ENCODE assay signal across 23 cellular contexts in the genomic region with DNA sequence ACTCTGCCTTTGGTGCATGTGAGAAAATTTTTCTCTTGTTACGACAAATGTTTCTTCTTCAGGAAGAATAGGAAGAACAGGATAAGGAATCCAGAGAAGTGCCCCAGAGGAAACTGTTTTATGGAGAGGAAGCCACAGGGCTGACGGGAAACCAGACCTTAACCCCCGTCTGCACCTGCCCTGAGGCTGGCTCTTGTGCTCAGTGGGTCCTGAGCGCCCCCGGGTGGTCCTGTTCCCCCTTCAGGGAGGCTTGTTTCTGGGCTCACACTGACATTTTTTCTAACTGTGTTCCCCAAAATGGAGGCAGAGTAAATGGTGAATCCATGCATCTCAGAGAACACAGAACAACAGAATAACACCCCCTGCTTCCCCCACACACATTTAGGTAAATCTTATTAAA.
"Had no signal": no experiment of that assay in that cellular context is flagged by ENCODE, and none has a peak within 500 bp of the region (broad histone marks: within the 10 kb centered on the region; RNA-seq: fewer than 3 reads in every experiment).

No MANE protein-coding gene starts in this region.

- H3K27ac ChIP-seq: colonic mucosa, gastroesophageal sphincter, heart left ventricle, neutrophil, pancreas, right lobe of liver, stomach, testis had no signal

- DNase-seq: activated B cell treated with CpG ODN at 0.5 μM for 24 hours; activated CD4-positive, alpha-beta memory T cell treated with anti-CD3 and anti-CD28 coated beads, Interleukin-2, amount 10 ng/mL, durations not matched to agents 7 days and 5 days; activated CD4-positive, alpha-beta T cell treated with anti-CD3 and anti-CD28 coated beads for 48 hours; activated CD8-positive, alpha-beta memory T cell treated with anti-CD3 and anti-CD28 coated beads, Interleukin-2, amount 50 U/mL, for 48 hours; activated effector memory CD4-positive, alpha-beta T cell treated with Interleukin-2 at 50 U/mL for 16 hours; activated naive CD4-positive, alpha-beta T cell treated with anti-CD3 and anti-CD28 coated beads, Interleukin-2, amount 50 U/mL, for 16 hours; activated T-cell treated with anti-CD3 and anti-CD28 coated beads, Interleukin-2, amount 50 U/mL, for 48 hours; aorta; colonic mucosa; heart left ventricle; kidney; natural killer cell; pancreas; right lobe of liver; small intestine; stimulated activated CD4-positive, alpha-beta T cell treated with anti-CD3 and anti-CD28 coated beads, Interleukin-15, amount 100 ng/mL, for 24 hours; stimulated activated CD4-positive, alpha-beta T cell treated with anti-CD3 and anti-CD28 coated beads, Interleukin-2, amount 100 ng/mL, for 48 hours; stomach; testis had no signal

- ATAC-seq: gastroesophageal sphincter, heart left ventricle, left lobe of liver, natural killer cell, pancreas, right lobe of liver had no signal

- H3K4me3 ChIP-seq: colonic mucosa, gastroesophageal sphincter, heart left ventricle, lung, pancreas, right lobe of liver, stomach, testis had no signal

- H3K4me1 ChIP-seq: colonic mucosa, gastroesophageal sphincter, heart left ventricle, pancreas, right lobe of liver, stomach, testis had no signal

- H3K27me3 ChIP-seq: colonic mucosa, neutrophil, right lobe of liver, testis had no signal

- H3K36me3 ChIP-seq: colonic mucosa, gastroesophageal sphincter, heart left ventricle, neutrophil, pancreas, right lobe of liver, stomach had no signal

- H3K9me3 ChIP-seq: colonic mucosa, gastroesophageal sphincter, heart left ventricle, neutrophil, pancreas, right lobe of liver, stomach, testis had no signal
